Comparison of ENCODE assay signal across 22 cellular contexts in the genomic region with DNA sequence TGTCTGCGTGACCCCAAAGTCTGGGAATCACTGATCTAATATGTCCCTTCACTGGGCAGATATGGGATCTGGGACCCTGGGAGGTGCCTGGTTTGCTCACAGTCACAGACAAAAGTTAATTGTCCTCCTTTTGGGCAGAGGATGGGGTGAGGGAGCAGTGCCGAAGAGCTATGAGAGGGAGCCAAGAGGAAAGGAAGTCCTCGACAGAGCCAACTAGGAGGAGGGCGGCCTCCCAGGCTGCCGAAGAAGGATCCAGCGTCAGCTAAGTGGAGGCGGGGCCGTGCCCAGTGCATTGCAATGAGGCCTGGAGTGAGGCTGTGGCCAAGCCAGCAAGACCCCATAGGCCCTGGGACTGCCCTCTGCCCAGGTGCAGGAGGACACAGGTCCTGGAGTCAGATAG. TPM values are rescaled to one million over a fixed set of nuclear protein-coding genes. Genes with fewer than 3 reads are reported as not detected.
DNase-seq lines count a peak whose midpoint lies in the region; ATAC-seq and TF ChIP-seq lines count a peak whose summit lies in the region.
"Had no signal": no experiment of that assay in that cellular context is flagged by ENCODE, and none has a peak within 500 bp of the region (broad histone marks: within the 10 kb centered on the region; RNA-seq: fewer than 3 reads in every experiment).

No MANE protein-coding gene starts in this region.

- no TSS peak for BruUV-seq in A673 (replicated peaks; lab: Mats Ljungman, UMichigan)

- peak overlapping the region in 1 of 2 donors; percentile 16 for H3K27ac ChIP-seq in right atrium auricular region
- peak overlapping the region in 10 of 12 donors; percentile 24 to 82 (median 50) for H3K27ac ChIP-seq in heart left ventricle
- no peak overlapping the region for H3K27ac ChIP-seq in upper lobe of right lung
- no peak overlapping the region for H3K27ac ChIP-seq in A673 (ENCODE audit: low read depth, low read length, poor library complexity, severe bottlenecking)
- H3K27ac ChIP-seq: foreskin keratinocyte had no signal

- H3K4me3 ChIP-seq in right atrium auricular region (no peak overlapping the region), heart left ventricle (no peak overlapping the region), upper lobe of right lung (no peak overlapping the region), A673 (ENCODE audit: low read depth, low read length, poor library complexity, severe bottlenecking) (no peak overlapping the region)
- H3K4me3 ChIP-seq: GM12878, upper lobe of left lung had no signal

- POLR2A ChIA-PET in A673 (lab: Charles Lee; ENCODE audit: low non-redundant PET) = no interaction called here

- TF ChIP-seq CTCF in right atrium auricular region (IDR thresholded peaks at IDR 0.05) (no peak), heart left ventricle (IDR thresholded peaks at IDR 0.05) (no peak), upper lobe of right lung (IDR thresholded peaks at IDR 0.05) (no peak), A673 (conservative IDR thresholded peaks at IDR 0.05; ENCODE audit: low read depth, low read length) (no peak)

- H3K9me3 ChIP-seq in right atrium auricular region (no peaks in the 10 kb centered on the region), heart left ventricle (no peaks in the 10 kb centered on the region), upper lobe of right lung (no peaks in the 10 kb centered on the region), A673 (ENCODE audit: low read depth, low read length, poor library complexity, severe bottlenecking) (no peaks in the 10 kb centered on the region)
- H3K9me3 ChIP-seq: BE2C, upper lobe of left lung had no signal

- H3K27me3 ChIP-seq in right atrium auricular region (no peaks in the 10 kb centered on the region), heart left ventricle (no peaks in the 10 kb centered on the region), upper lobe of right lung (no peaks in the 10 kb centered on the region), A673 (replicated peaks; ENCODE audit: insufficient read depth, low read depth, low read length, poor library complexity) (no peaks in the 10 kb centered on the region)
- H3K27me3 ChIP-seq: BE2C, foreskin keratinocyte, upper lobe of left lung had no signal

- no peaks in the 10 kb centered on the region for H3K36me3 ChIP-seq in right atrium auricular region
- peaks cover 0 to 6% (median 0%) of the 10 kb centered on the region in 9 donors for H3K36me3 ChIP-seq in heart left ventricle
- H3K36me3 ChIP-seq in upper lobe of right lung = no peaks in the 10 kb centered on the region
- H3K36me3 ChIP-seq in A673 (ENCODE audit: insufficient read depth, low read length, poor library complexity, severe bottlenecking) = no peaks in the 10 kb centered on the region
- H3K36me3 ChIP-seq: BE2C, upper lobe of left lung had no signal

- 45 to 72% (median 62%) methylated on average over 8 of the region's 8 CpGs for WGBS in heart left ventricle, 4 donors

- peaks cover 0 to 28% of the 10 kb centered on the region in 2 donors for H3K4me1 ChIP-seq in right atrium auricular region
- H3K4me1 ChIP-seq in heart left ventricle = peaks cover 0 to 43% (median 13%) of the 10 kb centered on the region in 12 donors
- no peaks in the 10 kb centered on the region for H3K4me1 ChIP-seq in upper lobe of right lung
- H3K4me1 ChIP-seq in A673 (ENCODE audit: insufficient read depth, low read length, poor library complexity, severe bottlenecking) = no peaks in the 10 kb centered on the region
- H3K4me1 ChIP-seq: BE2C had no signal

- DNase-seq in Right ventricle myocardium inferior (ENCODE audit: missing footprints) (no peak), right atrium auricular region (ENCODE audit: low spot score) (no peak), heart left ventricle (peak in 1 of 5 donors; percentile 39), midbrain (lab: John Stamatoyannopoulos, UW) (peak; percentile 48), upper lobe of right lung (no peak), A673 (ENCODE audit: low spot score) (no peak), RKO (ENCODE audit: low spot score) (no peak)
- DNase-seq: activated CD4-positive, CD25-positive, alpha-beta regulatory T cell treated with anti-CD3 and anti-CD28 coated beads, Interleukin-2, amount 50 U/mL, for 72 hours; activated naive CD4-positive, alpha-beta T cell treated with Interleukin-2 at 50 U/mL for 16 hours; activated T-cell treated with anti-CD3 and anti-CD28 coated beads, Interleukin-2, amount 50 U/mL, for 24 hours; BE2C; COR-L47; DMS79 treated with DMSO at 0.1 percent for 48 hours; foreskin keratinocyte; HFFc6; NCI-H2081 treated with DMSO at 0.1 percent for 48 hours; NCI-H446; stimulated activated naive CD8-positive, alpha-beta T cell treated with anti-CD3 and anti-CD28 coated beads, Interleukin-15, amount 100 ng/mL, for 72 hours; upper lobe of left lung had no signal

- ATAC-seq in Right ventricle myocardium inferior (peak; percentile 33), heart left ventricle (peak; percentile 49 to 82 (median 65)), upper lobe of right lung (peak; percentile 26), HG03442 (IDR thresholded peaks at IDR 0.05; ENCODE audit: unreplicated experiment) (no peak)
- ATAC-seq: foreskin keratinocyte; GM12878; stimulated activated naive CD8-positive, alpha-beta T cell treated with anti-CD3 and anti-CD28 coated beads, Interleukin-15, amount 100 ng/mL, for 72 hours had no signal

- no peak for TF ChIP-seq POLR2A in heart left ventricle (IDR thresholded peaks at IDR 0.05)

- intact Hi-C loops in Right ventricle myocardium inferior (cut with DNase I) (no loop called here), heart left ventricle (cut with DNase I) (no loop called here), upper lobe of right lung (cut with DNase I) (no loop called here), A673 (cut with micrococcal nuclease; ENCODE audit: unreplicated experiment) (no loop called here)

- CTCF ChIA-PET in A673 (lab: Charles Lee) = no interaction called here

RNA-seq across cellular contexts. Expression of gene AIF1L, which starts 11.4 kb away (rescaled TPM):
- total RNA-seq in Right ventricle myocardium inferior (22.2 TPM), right atrium auricular region (10 to 100 TPM; 15.4 to 27.3 TPM), heart left ventricle (10 to 100 TPM; 12.1 to 93.8 (median 23.7) TPM), upper lobe of right lung (12.3 TPM), A673 (2021) (5.6 and 6.5 TPM in 2 replicates)
- polyA plus RNA-seq in heart left ventricle = 10 to 100 TPM; 15.9 to 23.1 TPM
- total RNA-seq: OCI-LY7 had no signal

RNA-seq across cellular contexts. Expression of gene NUP214, which starts 17.6 kb away (rescaled TPM):
- total RNA-seq in Right ventricle myocardium inferior (20.8 TPM), right atrium auricular region (10 to 100 TPM; 29.5 to 31.6 TPM), heart left ventricle (10 to 100 TPM; 19.2 to 45.1 (median 25.7) TPM), upper lobe of right lung (52.2 TPM), A673 (2021) (59.7 and 64.2 TPM in 2 replicates)
- polyA plus RNA-seq in heart left ventricle = 10 to 100 TPM; 13.7 to 13.8 TPM

Comparison
In these comparisons a context has a peak if more than half of its experiments do, and no peak if none do; other contexts are left out.
1. H3K27ac ChIP-seq: peak in heart left ventricle (10 of 12); none in upper lobe of right lung (single experiment) and A673 (single experiment).